ENCODE assay signal across 20 cellular contexts in the genomic region with DNA sequence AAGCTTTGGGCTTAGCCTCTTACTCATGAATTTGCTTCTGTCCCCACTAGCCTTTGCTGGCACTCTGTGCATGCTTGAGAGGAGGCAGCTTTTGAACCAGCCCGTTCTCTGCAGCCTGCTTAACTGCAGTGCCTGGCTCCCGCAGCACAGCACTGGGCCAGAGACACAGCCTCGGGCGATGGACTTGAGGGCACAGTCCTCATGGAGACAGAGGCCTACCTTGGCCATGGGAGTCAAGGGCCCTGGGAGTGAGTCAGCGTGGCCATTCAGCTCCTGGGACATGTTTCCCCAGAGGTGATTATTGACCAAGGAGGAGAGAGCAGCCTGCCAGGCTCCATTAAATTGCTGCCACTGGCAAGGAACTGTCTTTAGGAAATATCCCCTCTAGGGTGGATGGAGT.
"Had no signal": no experiment of that assay in that cellular context is flagged by ENCODE, and none has a peak within 500 bp of the region (broad histone marks: within the 10 kb centered on the region; RNA-seq: fewer than 3 reads in every experiment).

No MANE protein-coding gene starts in this region.

- DNase-seq: activated CD4-positive, alpha-beta memory T cell treated with anti-CD3 and anti-CD28 coated beads, Interleukin-2, amount 10 ng/mL, durations not matched to agents 7 days and 5 days; activated CD4-positive, alpha-beta T cell treated with anti-CD3 and anti-CD28 coated beads, Interleukin-2, amount 50 U/mL, for 1 hour; activated CD4-positive, CD25-positive, alpha-beta regulatory T cell; activated gamma-delta T cell treated with Interleukin-2 at 50 U/mL for 16 hours; activated naive CD4-positive, alpha-beta T cell treated with anti-CD3 and anti-CD28 coated beads, Interleukin-2, amount 10 ng/mL, durations not matched to agents 7 days and 5 days; activated naive CD8-positive, alpha-beta T cell treated with anti-CD3 and anti-CD28 coated beads for 36 hours; activated T-cell treated with anti-CD3 and anti-CD28 coated beads for 4 hours; activated T-cell treated with anti-CD3 and anti-CD28 coated beads, Interleukin-2, amount 50 U/mL, for 72 hours; KG1; NCI-H1092; NCI-H1417; NCI-H1930; NCI-H2171; NCI-H526; NCI-H774; SIG-M5; T-helper 17 cell; T-helper 9 cell had no signal

- H3K9me3 Mint-ChIP-seq: activated CD4-positive, alpha-beta memory T cell treated with anti-CD3 and anti-CD28 coated beads, Interleukin-2, amount 10 ng/mL, durations not matched to agents 7 days and 5 days; activated naive CD4-positive, alpha-beta T cell treated with anti-CD3 and anti-CD28 coated beads, Interleukin-2, amount 10 ng/mL, durations not matched to agents 7 days and 5 days; activated naive CD8-positive, alpha-beta T cell treated with anti-CD3 and anti-CD28 coated beads for 36 hours; activated T-cell treated with anti-CD3 and anti-CD28 coated beads, Interleukin-2, amount 50 U/mL, for 72 hours; activated T-helper 2 cell treated with anti-CD3 and anti-CD28 coated beads, Interferon-gamma antibody, Interleukin-2, Interleukin-4, amounts not matched to agents 10 μg/mL and 5 μg/mL and 100 μg/mL, durations not matched to agents 14 hours and 24 hours and 36 hours; IgD-negative memory B cell had no signal

- H3K4me3 Mint-ChIP-seq: activated CD4-positive, alpha-beta memory T cell treated with anti-CD3 and anti-CD28 coated beads, Interleukin-2, amount 10 ng/mL, durations not matched to agents 7 days and 5 days; activated naive CD4-positive, alpha-beta T cell treated with anti-CD3 and anti-CD28 coated beads, Interleukin-2, amount 10 ng/mL, durations not matched to agents 7 days and 5 days; activated naive CD8-positive, alpha-beta T cell treated with anti-CD3 and anti-CD28 coated beads for 36 hours; activated T-cell treated with anti-CD3 and anti-CD28 coated beads, Interleukin-2, amount 50 U/mL, for 72 hours; IgD-negative memory B cell; T-helper 17 cell had no signal

- H3K4me1 Mint-ChIP-seq: activated CD4-positive, alpha-beta memory T cell treated with anti-CD3 and anti-CD28 coated beads, Interleukin-2, amount 10 ng/mL, durations not matched to agents 7 days and 5 days; activated naive CD4-positive, alpha-beta T cell treated with anti-CD3 and anti-CD28 coated beads, Interleukin-2, amount 10 ng/mL, durations not matched to agents 7 days and 5 days; activated naive CD8-positive, alpha-beta T cell treated with anti-CD3 and anti-CD28 coated beads for 36 hours; T-helper 17 cell had no signal

- ATAC-seq: activated T-cell treated with anti-CD3 and anti-CD28 coated beads, Interleukin-2, amount 50 U/mL, for 72 hours; T-helper 17 cell had no signal

- H3K36me3 Mint-ChIP-seq: activated naive CD4-positive, alpha-beta T cell treated with anti-CD3 and anti-CD28 coated beads, Interleukin-2, amount 10 ng/mL, durations not matched to agents 7 days and 5 days; activated naive CD8-positive, alpha-beta T cell treated with anti-CD3 and anti-CD28 coated beads for 36 hours; IgD-negative memory B cell had no signal

- H3K27ac Mint-ChIP-seq: activated CD4-positive, alpha-beta memory T cell treated with anti-CD3 and anti-CD28 coated beads, Interleukin-2, amount 10 ng/mL, durations not matched to agents 7 days and 5 days; activated naive CD4-positive, alpha-beta T cell treated with anti-CD3 and anti-CD28 coated beads, Interleukin-2, amount 10 ng/mL, durations not matched to agents 7 days and 5 days; activated naive CD8-positive, alpha-beta T cell treated with anti-CD3 and anti-CD28 coated beads for 36 hours; activated T-cell treated with anti-CD3 and anti-CD28 coated beads, Interleukin-2, amount 50 U/mL, for 72 hours; activated T-helper 2 cell treated with anti-CD3 and anti-CD28 coated beads, Interferon-gamma antibody, Interleukin-2, Interleukin-4, amounts not matched to agents 10 μg/mL and 5 μg/mL and 100 μg/mL, durations not matched to agents 14 hours and 24 hours and 36 hours; IgD-negative memory B cell; T-helper 17 cell had no signal
